8 cellular contexts compared by ENCODE assay signal in genomic region chr1:247078315-247079140, GRCh38. TPM values are rescaled to one million over a fixed set of nuclear protein-coding genes. Genes with fewer than 3 reads are reported as not detected.
DNase-seq lines count a peak whose midpoint lies in the region; ATAC-seq and TF ChIP-seq lines count a peak whose summit lies in the region.

Gene ZNF670, minus strand, starts transcription at chr1:247078811. Its CDS starts 215 bp downstream, at chr1:247078596.

- peak; percentile 100 for ATAC-seq in GM21723 (IDR thresholded peaks at IDR 0.05; ENCODE audit: unreplicated experiment)
- peak; percentile 99 for ATAC-seq in Panc1
- peak; percentile 100 for ATAC-seq in activated T-cell treated with anti-CD3 and anti-CD28 coated beads, Interleukin-2, amount 50 U/mL, for 72 hours (replicated peaks in 1 of 2)
- peak; percentile 94 to 97 (median 97) for ATAC-seq in natural killer cell

- TF ChIP-seq CTCF in Panc1 (IDR thresholded peaks at IDR 0.05) (no peak), fibroblast of mammary gland (conservative IDR thresholded peaks at IDR 0.05; ENCODE audit: control insufficient read depth, insufficient read depth, low read depth, low read length) (no peak), natural killer cell (IDR thresholded peaks at IDR 0.05) (peak; percentile 40)

- H3K27ac Mint-ChIP-seq in activated T-cell treated with anti-CD3 and anti-CD28 coated beads, Interleukin-2, amount 50 U/mL, for 72 hours: peak within 1 kb of the TSS; percentile 85
- peak within 1 kb of the TSS; percentile 68 to 80 for H3K27ac Mint-ChIP-seq in natural killer cell

- H3K4me1 ChIP-seq in Panc1 (ENCODE audit: control insufficient read depth, insufficient read depth, low read length): peaks cover 12% of the 10 kb centered on the region

- BruUV-seq in Panc1 (replicated peaks; lab: Mats Ljungman, UMichigan): no TSS peak

- peak; percentile 94 for DNase-seq in DMS79 (lab: John Stamatoyannopoulos, UW)
- peak; percentile 96 for DNase-seq in KBM-7
- peak; percentile 91 for DNase-seq in Panc1 (ENCODE audit: low read depth, low spot score)
- DNase-seq in activated T-cell treated with anti-CD3 and anti-CD28 coated beads, Interleukin-2, amount 50 U/mL, for 72 hours: peak; percentile 91 to 93
- peak; percentile 93 for DNase-seq in fibroblast of mammary gland (ENCODE audit: low read depth)
- peak; percentile 73 for DNase-seq in natural killer cell
- DNase-seq in stimulated activated naive CD4-positive, alpha-beta T cell (lab: John Stamatoyannopoulos, UW): peak; percentile 69 to 84 (median 72)

- H3K4me3 ChIP-seq in Panc1 (ENCODE audit: low read depth in 2 of 2, low read length in 2 of 2) (peak within 1 kb of the TSS; percentile 82 to 96), fibroblast of mammary gland (ENCODE audit: control insufficient read depth, low read depth, low read length) (peak within 1 kb of the TSS; percentile 92)

- peak within 1 kb of the TSS; percentile 94 for H3K27ac ChIP-seq in Panc1 (ENCODE audit: low read length)

- in situ Hi-C loops in KBM-7 (cut with MboI; ENCODE audit: low pct_unique_long_range_greater_than_20kb, low sequenced_read_pairs): no loop called here
- in situ Hi-C loops in Panc1 (cut with HindIII; ENCODE audit: low pct_unique_long_range_greater_than_20kb, low sequenced_read_pairs): no loop called here

- POLR2A ChIA-PET in Panc1 (lab: Charles Lee): interaction anchor here (0.7 to 1.9 kb wide), 2 partner anchors 26 to 425 kb away, joined by 5 read pairs; partner anchors contain the start of gene ZNF669

- peaks cover 27% of the 10 kb centered on the region for H3K4me1 Mint-ChIP-seq in activated T-cell treated with anti-CD3 and anti-CD28 coated beads, Interleukin-2, amount 50 U/mL, for 72 hours (ENCODE audit: low read depth)
- peaks cover 33 to 38% of the 10 kb centered on the region in 2 donors for H3K4me1 Mint-ChIP-seq in natural killer cell

- peak within 1 kb of the TSS; percentile 92 to 97 for H3K4me3 Mint-ChIP-seq in activated T-cell treated with anti-CD3 and anti-CD28 coated beads, Interleukin-2, amount 50 U/mL, for 72 hours
- H3K4me3 Mint-ChIP-seq in natural killer cell: peak within 1 kb of the TSS; percentile 91

- intact Hi-C loops in Panc1 (cut with micrococcal nuclease; ENCODE audit: unreplicated experiment): loop anchor here (5.0 kb wide), 1 partner anchor 91 kb away; no protein-coding TSS in a partner anchor
- intact Hi-C loops in natural killer cell (cut with micrococcal nuclease): loop anchor here (2.0 to 5.0 kb wide), 2 partner anchors 26 to 146 kb away; partner anchors contain the start of genes AHCTF1 and ZNF669

- H3K27me3 ChIP-seq in Panc1 (ENCODE audit: control insufficient read depth, insufficient read depth, low read length): no peaks in the 10 kb centered on the region

- H3K27me3 Mint-ChIP-seq in activated T-cell treated with anti-CD3 and anti-CD28 coated beads, Interleukin-2, amount 50 U/mL, for 72 hours (ENCODE audit: low read depth): peaks cover 14% of the 10 kb centered on the region
- peaks cover 4 to 8% of the 10 kb centered on the region in 2 donors for H3K27me3 Mint-ChIP-seq in natural killer cell (ENCODE audit: low read depth in 2 of 2)

- CTCF ChIA-PET in Panc1 (lab: Charles Lee): no interaction called here

- peaks cover 1 to 6% of the 10 kb centered on the region in 2 donors for H3K9me3 Mint-ChIP-seq in activated T-cell treated with anti-CD3 and anti-CD28 coated beads, Interleukin-2, amount 50 U/mL, for 72 hours
- H3K9me3 Mint-ChIP-seq in natural killer cell: no peaks in the 10 kb centered on the region

- H3K36me3 ChIP-seq in Panc1 (ENCODE audit: control insufficient read depth, insufficient read depth, low read length): no peaks in the 10 kb centered on the region; the same call in 1 of the 2 replicates

- H3K36me3 Mint-ChIP-seq in activated T-cell treated with anti-CD3 and anti-CD28 coated beads, Interleukin-2, amount 50 U/mL, for 72 hours (ENCODE audit: insufficient read depth in 2 of 2): peaks cover 6 to 13% of the 10 kb centered on the region in 2 donors
- H3K36me3 Mint-ChIP-seq in natural killer cell: no peaks in the 10 kb centered on the region

- H3K9me3 ChIP-seq in Panc1 (ENCODE audit: control insufficient read depth, insufficient read depth, low read depth, low read length): peaks cover 22% of the 10 kb centered on the region

RNA-seq across cellular contexts. Expression of gene ZNF670, which starts in this region (rescaled TPM):
- total RNA-seq in Panc1 (2021; ENCODE audit: unreplicated experiment) (6.4 TPM), natural killer cell (under 1 TPM; 0.35 to 0.95 (median 0.45) TPM)
- polyA plus RNA-seq in Panc1 (2012; ENCODE audit: insufficient read length): 2.6 TPM
- 1 to 10 TPM; 4.2 to 4.6 TPM for total RNA-seq in activated T-cell treated with anti-CD3 and anti-CD28 coated beads, Interleukin-2, amount 50 U/mL, for 72 hours

Comparison
In these comparisons a context has a peak if more than half of its experiments do, and no peak if none do; other contexts are left out.
1. Peak in every context shown above with its lines: DNase-seq, ATAC-seq, H3K4me3 ChIP-seq and H3K27ac ChIP-seq.
2. Peak in DNase-seq and ATAC-seq in natural killer cell; RNA of the gene not detected or under 1 TPM.